8 cellular contexts compared by ENCODE assay signal in genomic region chr10:58282615-58283014, GRCh38. TPM values are rescaled to one million over a fixed set of nuclear protein-coding genes. Genes with fewer than 3 reads are reported as not detected.
DNase-seq lines count a peak whose midpoint lies in the region; ATAC-seq and TF ChIP-seq lines count a peak whose summit lies in the region.

No MANE protein-coding gene starts in this region.

- peak; percentile 99 for ATAC-seq in GM18909 (IDR thresholded peaks at IDR 0.05; ENCODE audit: poor library complexity, unreplicated experiment)
- peak; percentile 96 for ATAC-seq in HG02763 (IDR thresholded peaks at IDR 0.05; ENCODE audit: unreplicated experiment)
- peak; percentile 51 to 93 for ATAC-seq in right cardiac atrium

- H3K4me1 ChIP-seq in OCI-LY7 (ENCODE audit: insufficient read depth, low read length, poor library complexity, severe bottlenecking) (peaks cover 13% of the 10 kb centered on the region), right cardiac atrium (ENCODE audit: control insufficient read depth, insufficient read depth, low read length) (no peaks in the 10 kb centered on the region), HAP-1 (no peaks in the 10 kb centered on the region)

- no TSS peak for BruUV-seq in OCI-LY7 (replicated peaks; lab: Mats Ljungman, UMichigan)

- H4K20me1 ChIP-seq in OCI-LY7 (ENCODE audit: insufficient read depth, low read length): peaks cover 9% of the 10 kb centered on the region; the same call in 1 of the 2 replicates

- H3K9me2 ChIP-seq in OCI-LY7 (ENCODE audit: insufficient read depth, low read length): no peaks in the 10 kb centered on the region

- H3K27me3 Mint-ChIP-seq in chondrocyte (ENCODE audit: low read depth): no peaks in the 10 kb centered on the region
- H3K27me3 Mint-ChIP-seq in mesothelial cell of epicardium (ENCODE audit: low read depth): no peaks in the 10 kb centered on the region

- H3K36me3 ChIP-seq in OCI-LY7 (ENCODE audit: insufficient read depth, low read length): peaks cover 75% of the 10 kb centered on the region
- H3K36me3 ChIP-seq in HAP-1 (replicated peaks): peaks cover 38% of the 10 kb centered on the region

- in situ Hi-C loops in HAP-1 (cut with MboI; ENCODE audit: low sequenced_read_pairs): loop anchor here (25.0 kb wide), 1 partner anchor 95 kb away; no protein-coding TSS in a partner anchor

- DNase-seq in OCI-LY7 (ENCODE audit: low spot score) (peak; percentile 31), right cardiac atrium (no peak), chondrocyte (ENCODE audit: low spot score) (no peak), HAP-1 (ENCODE audit: low spot score in 2 of 2) (no peak), mesothelial cell of epicardium (ENCODE audit: low spot score in 2 of 2, unreplicated experiment in 2 of 2) (no peak), foreskin fibroblast (no peak)

- H3K79me2 ChIP-seq in OCI-LY7 (ENCODE audit: insufficient read depth, low read depth, low read length): peaks cover 8% of the 10 kb centered on the region; the same call in 1 of the 2 replicates

- H3K4me3 ChIP-seq in OCI-LY7 (ENCODE audit: low read depth, low read length, poor library complexity, severe bottlenecking): no peak overlapping the region
- H3K4me3 ChIP-seq in right cardiac atrium (ENCODE audit: low read length): no peak overlapping the region
- H3K4me3 ChIP-seq in HAP-1: no peak overlapping the region
- H3K4me3 ChIP-seq in foreskin fibroblast (ENCODE audit: low read depth in 1 of 2, low read length in 2 of 2): no peak overlapping the region

- no peak overlapping the region for H3K4me3 Mint-ChIP-seq in chondrocyte (ENCODE audit: unreplicated experiment)
- no peak overlapping the region for H3K4me3 Mint-ChIP-seq in mesothelial cell of epicardium

- no peak overlapping the region for H2AFZ ChIP-seq in OCI-LY7 (ENCODE audit: low read length)

- CTCF ChIA-PET in OCI-LY7 (lab: Charles Lee; ENCODE audit: unreplicated experiment): no interaction called here

- H3K27ac ChIP-seq in OCI-LY7 (ENCODE audit: low read depth, low read length, poor library complexity, severe bottlenecking): no peak overlapping the region
- H3K27ac ChIP-seq in right cardiac atrium (ENCODE audit: low read length): no peak overlapping the region

- POLR2A ChIA-PET in OCI-LY7 (lab: Charles Lee): interaction anchor here (0.9 kb wide), 2 partner anchors 9 to 16 kb away, joined by 3 to 5 read pairs; no protein-coding TSS in a partner anchor

- intact Hi-C loops in OCI-LY7 (cut with micrococcal nuclease; ENCODE audit: unreplicated experiment) (no loop called here), right cardiac atrium (cut with DNase I) (no loop called here)

- TF ChIP-seq CTCF in OCI-LY7 (conservative IDR thresholded peaks at IDR 0.05; ENCODE audit: low read length) (no peak), chondrocyte (IDR thresholded peaks at IDR 0.05) (no peak), mesothelial cell of epicardium (IDR thresholded peaks at IDR 0.05; ENCODE audit: unreplicated experiment) (no peak), foreskin fibroblast (IDR thresholded peaks at IDR 0.05; ENCODE audit: low read depth, low read length) (no peak)

- no peaks in the 10 kb centered on the region for H3K9me3 Mint-ChIP-seq in chondrocyte (ENCODE audit: low read depth)
- H3K9me3 Mint-ChIP-seq in mesothelial cell of epicardium: no peaks in the 10 kb centered on the region

- H3K9me3 ChIP-seq in OCI-LY7 (ENCODE audit: low read length): no peaks in the 10 kb centered on the region
- no peaks in the 10 kb centered on the region for H3K9me3 ChIP-seq in right cardiac atrium (ENCODE audit: control insufficient read depth, low read length)
- no peaks in the 10 kb centered on the region for H3K9me3 ChIP-seq in HAP-1

- H3K27me3 ChIP-seq in right cardiac atrium (ENCODE audit: control insufficient read depth, insufficient read depth): no peaks in the 10 kb centered on the region
- H3K27me3 ChIP-seq in HAP-1 (ENCODE audit: low read depth): no peaks in the 10 kb centered on the region

- H3K4me2 ChIP-seq in OCI-LY7 (ENCODE audit: low read length): peak overlapping the region; percentile 20; the same call in 1 of the 2 replicates

- 51% methylated on average over 3 of the region's 3 CpGs for WGBS in right cardiac atrium

- peaks cover 6% of the 10 kb centered on the region for H3K36me3 Mint-ChIP-seq in chondrocyte (ENCODE audit: low read depth)
- peaks cover 9% of the 10 kb centered on the region for H3K36me3 Mint-ChIP-seq in mesothelial cell of epicardium

- no peak overlapping the region for H3K27ac Mint-ChIP-seq in chondrocyte (ENCODE audit: unreplicated experiment)
- no peak overlapping the region for H3K27ac Mint-ChIP-seq in mesothelial cell of epicardium

- peaks cover 5% of the 10 kb centered on the region for H3K4me1 Mint-ChIP-seq in chondrocyte (ENCODE audit: low read depth)
- H3K4me1 Mint-ChIP-seq in mesothelial cell of epicardium: peaks cover 13% of the 10 kb centered on the region

RNA-seq across cellular contexts. Expression of gene CISD1, which starts 13.7 kb away (rescaled TPM):
- total RNA-seq in OCI-LY7 (2014; rRNA removed; shearing (Covaris generic)): 22.4 and 24.1 TPM in 2 replicates
- total RNA-seq in OCI-LY7 (2022) (44.5 and 45.2 TPM in 2 replicates), right cardiac atrium (100 to 1,000 TPM; 119 to 159 (median 137) TPM), chondrocyte (22.6 to 37.7 TPM (median 25.5 TPM) in 3 replicates), mesothelial cell of epicardium (15.1 to 16.9 TPM (median 15.4 TPM) in 3 replicates)
- polyA plus RNA-seq in right cardiac atrium: 100 TPM

RNA-seq across cellular contexts. Expression of gene IPMK, which starts 14.9 kb away (rescaled TPM):
- 4.5 and 5.6 TPM in 2 replicates for total RNA-seq in OCI-LY7 (2014; rRNA removed; shearing (Covaris generic))
- total RNA-seq in OCI-LY7 (2022) (9.5 and 10.0 TPM in 2 replicates), right cardiac atrium (1 to 10 TPM; 2.1 to 2.6 (median 2.3) TPM), chondrocyte (2.9 to 3.3 TPM (median 3.0 TPM) in 3 replicates), mesothelial cell of epicardium (4.5 TPM in 3 replicates)
- polyA plus RNA-seq in right cardiac atrium: 1.2 TPM

RNA-seq across cellular contexts. Expression of gene UBE2D1, which starts 52.2 kb away (rescaled TPM):
- 4.8 and 6.8 TPM in 2 replicates for total RNA-seq in OCI-LY7 (2014; rRNA removed; shearing (Covaris generic))
- total RNA-seq in OCI-LY7 (2022) (10.0 and 10.5 TPM in 2 replicates), right cardiac atrium (10 to 100 TPM; 28.0 to 40.3 (median 33.1) TPM), chondrocyte (12.7 to 13.0 TPM (median 12.7 TPM) in 3 replicates), mesothelial cell of epicardium (21.5 to 24.7 TPM (median 22.5 TPM) in 3 replicates)
- polyA plus RNA-seq in right cardiac atrium: 37.0 TPM
